Comparison of ENCODE assay signal across 8 cellular contexts in the genomic region with DNA sequence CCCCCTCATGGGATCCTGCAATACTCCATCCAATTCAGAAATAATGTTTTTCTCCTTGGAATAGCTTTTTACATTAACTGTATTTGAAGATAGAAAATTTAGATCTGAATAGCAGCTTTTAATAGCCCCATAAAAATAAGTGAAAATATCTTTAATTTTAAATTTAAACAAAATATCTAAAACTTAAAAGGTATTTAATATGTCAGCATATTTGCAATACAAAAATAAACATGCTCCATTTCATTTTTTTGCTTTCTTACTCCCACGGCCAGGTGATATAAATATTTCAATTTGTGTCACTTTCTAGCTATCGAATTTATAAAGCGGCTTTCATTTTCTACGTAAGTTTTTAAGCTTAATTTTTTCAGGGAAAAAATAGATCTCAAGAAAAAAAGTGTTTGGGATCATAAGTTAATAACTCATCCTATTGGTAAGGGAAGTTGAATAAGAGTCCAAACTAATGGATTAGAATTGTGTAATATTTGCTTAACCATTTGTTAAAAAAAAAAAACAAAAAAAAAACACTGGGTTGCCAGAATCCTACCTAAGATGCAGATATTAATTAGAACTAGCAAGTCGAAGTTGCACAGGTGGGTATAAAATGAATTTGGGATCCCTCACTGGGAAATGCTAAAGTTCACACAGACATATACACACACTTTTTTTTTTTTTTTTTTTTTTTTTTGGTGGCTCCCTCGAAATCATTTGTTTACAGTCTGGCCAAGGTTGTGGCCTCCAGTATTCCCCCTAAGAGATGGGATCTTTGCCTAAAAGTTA. TPM values are rescaled to one million over a fixed set of nuclear protein-coding genes. Genes with fewer than 3 reads are reported as not detected.
DNase-seq lines count a peak whose midpoint lies in the region; ATAC-seq and TF ChIP-seq lines count a peak whose summit lies in the region.

No MANE protein-coding gene starts in this region.

- peaks cover 6% of the 10 kb centered on the region for H3K4me1 ChIP-seq in foreskin keratinocyte
- H3K4me1 ChIP-seq in skeletal muscle satellite cell (ENCODE audit: control insufficient read depth, insufficient read depth, low read length): peaks cover 27% of the 10 kb centered on the region

- peak; percentile 2 for ATAC-seq in GM21528 (IDR thresholded peaks at IDR 0.05; ENCODE audit: low FRiP score, unreplicated experiment)
- ATAC-seq in foreskin keratinocyte: no peak
- no peak for ATAC-seq in HG03354 (IDR thresholded peaks at IDR 0.05; ENCODE audit: poor library complexity, severe bottlenecking, unreplicated experiment)
- ATAC-seq in GM18519 (IDR thresholded peaks at IDR 0.05; ENCODE audit: low FRiP score, unreplicated experiment): no peak
- ATAC-seq in GM19023 (IDR thresholded peaks at IDR 0.05; ENCODE audit: unreplicated experiment): no peak

- peak overlapping the region; percentile 95 for H3K9ac ChIP-seq in skeletal muscle satellite cell (ENCODE audit: low read depth, low read length)

- H3K27ac ChIP-seq in WERI-Rb-1 (peak overlapping the region; percentile 97), foreskin keratinocyte (peak overlapping the region; percentile 97)

- no peak for TF ChIP-seq CTCF in WERI-Rb-1 (IDR thresholded peaks at IDR 0.05; ENCODE audit: low read depth, low read length)
- TF ChIP-seq CTCF in foreskin keratinocyte (conservative IDR thresholded peaks at IDR 0.05): no peak

- H3K36me3 ChIP-seq in WERI-Rb-1 (peaks cover 19% of the 10 kb centered on the region), skeletal muscle satellite cell (ENCODE audit: insufficient read depth, low read length) (no peaks in the 10 kb centered on the region)

- H3K4me2 ChIP-seq in skeletal muscle satellite cell (ENCODE audit: low read length): peak overlapping the region; percentile 85

- H3K9me3 ChIP-seq in WERI-Rb-1 (ENCODE audit: severe bottlenecking) (no peaks in the 10 kb centered on the region), skeletal muscle satellite cell (replicated peaks; ENCODE audit: low read length) (no peaks in the 10 kb centered on the region)

- no peaks in the 10 kb centered on the region for H3K27me3 ChIP-seq in WERI-Rb-1 (ENCODE audit: insufficient read depth, low read depth, severe bottlenecking)
- no peaks in the 10 kb centered on the region for H3K27me3 ChIP-seq in foreskin keratinocyte
- no peaks in the 10 kb centered on the region for H3K27me3 ChIP-seq in skeletal muscle satellite cell (ENCODE audit: control insufficient read depth, insufficient read depth, low read length)

- H3K4me3 ChIP-seq in WERI-Rb-1 (ENCODE audit: low read depth, low read length): peak overlapping the region; percentile 68
- H3K4me3 ChIP-seq in skeletal muscle satellite cell (ENCODE audit: low read length): peak overlapping the region; percentile 83

- DNase-seq in WERI-Rb-1: no peak
- DNase-seq in foreskin keratinocyte: no peak
- DNase-seq in stimulated activated CD4-positive, alpha-beta T cell treated with anti-CD3 and anti-CD28 coated beads, Interleukin-1b, Interleukin-23, amount 100 ng/mL, for 48 hours: no peak

RNA-seq across cellular contexts. Expression of a gene that starts 47.6 kb away (rescaled TPM):
- total RNA-seq in foreskin keratinocyte: 74.5 and 77.0 TPM in 2 replicates
- 51.8 and 54.7 TPM in 2 replicates for polyA plus RNA-seq in foreskin keratinocyte
- 77.8 and 85.4 TPM in 2 replicates for total RNA-seq in skeletal muscle satellite cell (2012; rRNA removed)
